ENCODE assay signal across 1 cellular context in the genomic region with DNA sequence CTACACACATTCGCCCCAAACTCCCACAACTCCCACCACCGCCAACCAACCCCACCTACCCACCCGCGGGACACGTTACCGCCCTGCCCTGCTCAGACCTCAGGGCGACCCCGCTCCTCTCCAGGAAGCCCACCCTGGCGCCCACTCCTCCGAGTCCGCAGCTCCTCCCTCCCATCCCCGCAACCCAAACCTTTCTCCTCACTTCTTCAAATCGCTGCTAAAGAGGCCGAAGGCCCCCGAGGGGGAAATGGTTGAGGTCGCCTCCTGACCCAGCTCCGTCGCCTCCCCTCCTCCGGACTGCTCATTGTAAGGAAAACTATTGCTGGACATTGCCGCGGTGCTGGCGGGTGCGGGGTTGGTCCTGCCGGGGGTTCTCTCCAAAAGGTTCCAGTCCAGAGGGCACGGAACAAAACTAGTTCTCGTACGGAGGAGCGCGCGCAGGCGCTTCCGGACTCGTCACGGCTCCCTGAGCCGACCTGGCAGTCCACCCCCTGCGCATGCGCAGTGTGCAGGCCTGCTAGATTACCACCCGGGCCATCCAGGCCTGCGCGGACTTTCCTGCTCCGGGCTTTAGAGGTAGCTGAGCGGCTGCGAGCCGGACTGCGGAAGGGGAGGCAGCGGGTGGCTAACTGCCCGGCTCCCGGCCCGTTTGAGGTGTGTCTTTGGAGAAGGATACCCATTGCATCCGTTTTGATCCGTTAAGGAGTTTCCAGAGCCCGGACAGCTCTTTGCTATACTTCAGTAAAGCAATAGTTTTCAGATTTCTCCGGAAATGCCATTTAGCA.
TF ChIP-seq lines count a peak whose summit lies in the region.

A gene with protein sequence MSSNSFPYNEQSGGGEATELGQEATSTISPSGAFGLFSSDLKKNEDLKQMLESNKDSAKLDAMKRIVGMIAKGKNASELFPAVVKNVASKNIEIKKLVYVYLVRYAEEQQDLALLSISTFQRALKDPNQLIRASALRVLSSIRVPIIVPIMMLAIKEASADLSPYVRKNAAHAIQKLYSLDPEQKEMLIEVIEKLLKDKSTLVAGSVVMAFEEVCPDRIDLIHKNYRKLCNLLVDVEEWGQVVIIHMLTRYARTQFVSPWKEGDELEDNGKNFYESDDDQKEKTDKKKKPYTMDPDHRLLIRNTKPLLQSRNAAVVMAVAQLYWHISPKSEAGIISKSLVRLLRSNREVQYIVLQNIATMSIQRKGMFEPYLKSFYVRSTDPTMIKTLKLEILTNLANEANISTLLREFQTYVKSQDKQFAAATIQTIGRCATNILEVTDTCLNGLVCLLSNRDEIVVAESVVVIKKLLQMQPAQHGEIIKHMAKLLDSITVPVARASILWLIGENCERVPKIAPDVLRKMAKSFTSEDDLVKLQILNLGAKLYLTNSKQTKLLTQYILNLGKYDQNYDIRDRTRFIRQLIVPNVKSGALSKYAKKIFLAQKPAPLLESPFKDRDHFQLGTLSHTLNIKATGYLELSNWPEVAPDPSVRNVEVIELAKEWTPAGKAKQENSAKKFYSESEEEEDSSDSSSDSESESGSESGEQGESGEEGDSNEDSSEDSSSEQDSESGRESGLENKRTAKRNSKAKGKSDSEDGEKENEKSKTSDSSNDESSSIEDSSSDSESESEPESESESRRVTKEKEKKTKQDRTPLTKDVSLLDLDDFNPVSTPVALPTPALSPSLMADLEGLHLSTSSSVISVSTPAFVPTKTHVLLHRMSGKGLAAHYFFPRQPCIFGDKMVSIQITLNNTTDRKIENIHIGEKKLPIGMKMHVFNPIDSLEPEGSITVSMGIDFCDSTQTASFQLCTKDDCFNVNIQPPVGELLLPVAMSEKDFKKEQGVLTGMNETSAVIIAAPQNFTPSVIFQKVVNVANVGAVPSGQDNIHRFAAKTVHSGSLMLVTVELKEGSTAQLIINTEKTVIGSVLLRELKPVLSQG (minus strand): TSS at position 449 of the 785 bp plus-strand sequence. CDS start 119 bp downstream, at position 330.

TF ChIP-seq in HepG2, 621 proteins besides CTCF, POLR2A, EP300 and RAD21 (continued from another document and continues in another):
- TF ChIP-seq, protein P1, sequence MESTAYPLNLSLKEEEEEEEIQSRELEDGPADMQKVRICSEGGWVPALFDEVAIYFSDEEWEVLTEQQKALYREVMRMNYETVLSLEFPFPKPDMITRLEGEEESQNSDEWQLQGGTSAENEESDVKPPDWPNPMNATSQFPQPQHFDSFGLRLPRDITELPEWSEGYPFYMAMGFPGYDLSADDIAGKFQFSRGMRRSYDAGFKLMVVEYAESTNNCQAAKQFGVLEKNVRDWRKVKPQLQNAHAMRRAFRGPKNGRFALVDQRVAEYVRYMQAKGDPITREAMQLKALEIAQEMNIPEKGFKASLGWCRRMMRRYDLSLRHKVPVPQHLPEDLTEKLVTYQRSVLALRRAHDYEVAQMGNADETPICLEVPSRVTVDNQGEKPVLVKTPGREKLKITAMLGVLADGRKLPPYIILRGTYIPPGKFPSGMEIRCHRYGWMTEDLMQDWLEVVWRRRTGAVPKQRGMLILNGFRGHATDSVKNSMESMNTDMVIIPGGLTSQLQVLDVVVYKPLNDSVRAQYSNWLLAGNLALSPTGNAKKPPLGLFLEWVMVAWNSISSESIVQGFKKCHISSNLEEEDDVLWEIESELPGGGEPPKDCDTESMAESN (CRISPR knock-in tag; conservative IDR thresholded peaks at IDR 0.05) = peak; percentile 44; the same call in 1 of the 2 replicates
- TF ChIP-seq HNRNPUL1 (IDR thresholded peaks at IDR 0.05; ENCODE audit: low read depth, low read length) = no peak
- TF ChIP-seq CCDC6 (CRISPR knock-in tag; IDR thresholded peaks at IDR 0.05) = peak; percentile 65; the same call in 1 of the 2 replicates
- TF ChIP-seq THAP11 (CRISPR knock-in tag; IDR thresholded peaks at IDR 0.05) = peak; percentile 85
- TF ChIP-seq ZNF782 (CRISPR knock-in tag; IDR thresholded peaks at IDR 0.05; ENCODE audit: borderline replicate concordance) = no peak
- TF ChIP-seq ZBTB1 (CRISPR knock-in tag; IDR thresholded peaks at IDR 0.05; ENCODE audit: borderline replicate concordance) = no peak
- TF ChIP-seq ZNF781 (CRISPR knock-in tag; IDR thresholded peaks at IDR 0.05; ENCODE audit: borderline replicate concordance, not compliant biosample characterization) = peak; percentile 40
- peak; percentile 80 for TF ChIP-seq ZFX (CRISPR knock-in tag; IDR thresholded peaks at IDR 0.05; ENCODE audit: low read depth)
- TF ChIP-seq, protein P2, sequence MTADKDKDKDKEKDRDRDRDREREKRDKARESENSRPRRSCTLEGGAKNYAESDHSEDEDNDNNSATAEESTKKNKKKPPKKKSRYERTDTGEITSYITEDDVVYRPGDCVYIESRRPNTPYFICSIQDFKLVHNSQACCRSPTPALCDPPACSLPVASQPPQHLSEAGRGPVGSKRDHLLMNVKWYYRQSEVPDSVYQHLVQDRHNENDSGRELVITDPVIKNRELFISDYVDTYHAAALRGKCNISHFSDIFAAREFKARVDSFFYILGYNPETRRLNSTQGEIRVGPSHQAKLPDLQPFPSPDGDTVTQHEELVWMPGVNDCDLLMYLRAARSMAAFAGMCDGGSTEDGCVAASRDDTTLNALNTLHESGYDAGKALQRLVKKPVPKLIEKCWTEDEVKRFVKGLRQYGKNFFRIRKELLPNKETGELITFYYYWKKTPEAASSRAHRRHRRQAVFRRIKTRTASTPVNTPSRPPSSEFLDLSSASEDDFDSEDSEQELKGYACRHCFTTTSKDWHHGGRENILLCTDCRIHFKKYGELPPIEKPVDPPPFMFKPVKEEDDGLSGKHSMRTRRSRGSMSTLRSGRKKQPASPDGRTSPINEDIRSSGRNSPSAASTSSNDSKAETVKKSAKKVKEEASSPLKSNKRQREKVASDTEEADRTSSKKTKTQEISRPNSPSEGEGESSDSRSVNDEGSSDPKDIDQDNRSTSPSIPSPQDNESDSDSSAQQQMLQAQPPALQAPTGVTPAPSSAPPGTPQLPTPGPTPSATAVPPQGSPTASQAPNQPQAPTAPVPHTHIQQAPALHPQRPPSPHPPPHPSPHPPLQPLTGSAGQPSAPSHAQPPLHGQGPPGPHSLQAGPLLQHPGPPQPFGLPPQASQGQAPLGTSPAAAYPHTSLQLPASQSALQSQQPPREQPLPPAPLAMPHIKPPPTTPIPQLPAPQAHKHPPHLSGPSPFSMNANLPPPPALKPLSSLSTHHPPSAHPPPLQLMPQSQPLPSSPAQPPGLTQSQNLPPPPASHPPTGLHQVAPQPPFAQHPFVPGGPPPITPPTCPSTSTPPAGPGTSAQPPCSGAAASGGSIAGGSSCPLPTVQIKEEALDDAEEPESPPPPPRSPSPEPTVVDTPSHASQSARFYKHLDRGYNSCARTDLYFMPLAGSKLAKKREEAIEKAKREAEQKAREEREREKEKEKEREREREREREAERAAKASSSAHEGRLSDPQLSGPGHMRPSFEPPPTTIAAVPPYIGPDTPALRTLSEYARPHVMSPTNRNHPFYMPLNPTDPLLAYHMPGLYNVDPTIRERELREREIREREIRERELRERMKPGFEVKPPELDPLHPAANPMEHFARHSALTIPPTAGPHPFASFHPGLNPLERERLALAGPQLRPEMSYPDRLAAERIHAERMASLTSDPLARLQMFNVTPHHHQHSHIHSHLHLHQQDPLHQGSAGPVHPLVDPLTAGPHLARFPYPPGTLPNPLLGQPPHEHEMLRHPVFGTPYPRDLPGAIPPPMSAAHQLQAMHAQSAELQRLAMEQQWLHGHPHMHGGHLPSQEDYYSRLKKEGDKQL (CRISPR knock-in tag; IDR thresholded peaks at IDR 0.05; ENCODE audit: low read depth) = peak; percentile 66; the same call in 1 of the 2 replicates
- TF ChIP-seq MED1 (CRISPR knock-in tag; IDR thresholded peaks at IDR 0.05) = peak; percentile 70; the same call in 1 of the 2 replicates
- TF ChIP-seq ZNF891 (CRISPR knock-in tag; IDR thresholded peaks at IDR 0.05) = no peak; the same call in 1 of the 2 replicates
- TF ChIP-seq, protein P3, sequence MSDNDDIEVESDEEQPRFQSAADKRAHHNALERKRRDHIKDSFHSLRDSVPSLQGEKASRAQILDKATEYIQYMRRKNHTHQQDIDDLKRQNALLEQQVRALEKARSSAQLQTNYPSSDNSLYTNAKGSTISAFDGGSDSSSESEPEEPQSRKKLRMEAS (IDR thresholded peaks at IDR 0.05) = no peak; the same call in none of the 2 replicates
- TF ChIP-seq CHD2 (IDR thresholded peaks at IDR 0.05; ENCODE audit: low read depth, low read length) = no peak
- TF ChIP-seq RARA (CRISPR knock-in tag; IDR thresholded peaks at IDR 0.05) = no peak; the same call in 1 of the 2 replicates
- no peak for TF ChIP-seq ZNF672 (CRISPR knock-in tag; IDR thresholded peaks at IDR 0.05)
- TF ChIP-seq, protein P4, sequence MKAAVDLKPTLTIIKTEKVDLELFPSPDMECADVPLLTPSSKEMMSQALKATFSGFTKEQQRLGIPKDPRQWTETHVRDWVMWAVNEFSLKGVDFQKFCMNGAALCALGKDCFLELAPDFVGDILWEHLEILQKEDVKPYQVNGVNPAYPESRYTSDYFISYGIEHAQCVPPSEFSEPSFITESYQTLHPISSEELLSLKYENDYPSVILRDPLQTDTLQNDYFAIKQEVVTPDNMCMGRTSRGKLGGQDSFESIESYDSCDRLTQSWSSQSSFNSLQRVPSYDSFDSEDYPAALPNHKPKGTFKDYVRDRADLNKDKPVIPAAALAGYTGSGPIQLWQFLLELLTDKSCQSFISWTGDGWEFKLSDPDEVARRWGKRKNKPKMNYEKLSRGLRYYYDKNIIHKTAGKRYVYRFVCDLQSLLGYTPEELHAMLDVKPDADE (CRISPR knock-in tag; IDR thresholded peaks at IDR 0.05) = no peak
- TF ChIP-seq, protein P5, sequence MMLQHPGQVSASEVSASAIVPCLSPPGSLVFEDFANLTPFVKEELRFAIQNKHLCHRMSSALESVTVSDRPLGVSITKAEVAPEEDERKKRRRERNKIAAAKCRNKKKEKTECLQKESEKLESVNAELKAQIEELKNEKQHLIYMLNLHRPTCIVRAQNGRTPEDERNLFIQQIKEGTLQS (CRISPR knock-in tag; IDR thresholded peaks at IDR 0.05) = no peak
- TF ChIP-seq, protein P6, sequence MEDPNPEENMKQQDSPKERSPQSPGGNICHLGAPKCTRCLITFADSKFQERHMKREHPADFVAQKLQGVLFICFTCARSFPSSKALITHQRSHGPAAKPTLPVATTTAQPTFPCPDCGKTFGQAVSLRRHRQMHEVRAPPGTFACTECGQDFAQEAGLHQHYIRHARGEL (CRISPR knock-in tag; IDR thresholded peaks at IDR 0.05) = no peak
- TF ChIP-seq ZNF773 (CRISPR knock-in tag; IDR thresholded peaks at IDR 0.05; ENCODE audit: borderline replicate concordance) = no peak
- TF ChIP-seq CBFB (CRISPR knock-in tag; IDR thresholded peaks at IDR 0.05) = 0 out of 2 replicates have a peak, but pooled peaks have one; percentile 18
- no peak for TF ChIP-seq PTBP1 (IDR thresholded peaks at IDR 0.05; ENCODE audit: low read depth, low read length, poor library complexity, severe bottlenecking)
- 0 out of 2 replicates have a peak, but pooled peaks have one; percentile 17 for TF ChIP-seq HMG20B (CRISPR knock-in tag; conservative IDR thresholded peaks at IDR 0.05)
- TF ChIP-seq ZC3H13 (CRISPR knock-in tag; IDR thresholded peaks at IDR 0.05) = 0 out of 2 replicates have a peak, but pooled peaks have one; percentile 62
- TF ChIP-seq, protein P7, sequence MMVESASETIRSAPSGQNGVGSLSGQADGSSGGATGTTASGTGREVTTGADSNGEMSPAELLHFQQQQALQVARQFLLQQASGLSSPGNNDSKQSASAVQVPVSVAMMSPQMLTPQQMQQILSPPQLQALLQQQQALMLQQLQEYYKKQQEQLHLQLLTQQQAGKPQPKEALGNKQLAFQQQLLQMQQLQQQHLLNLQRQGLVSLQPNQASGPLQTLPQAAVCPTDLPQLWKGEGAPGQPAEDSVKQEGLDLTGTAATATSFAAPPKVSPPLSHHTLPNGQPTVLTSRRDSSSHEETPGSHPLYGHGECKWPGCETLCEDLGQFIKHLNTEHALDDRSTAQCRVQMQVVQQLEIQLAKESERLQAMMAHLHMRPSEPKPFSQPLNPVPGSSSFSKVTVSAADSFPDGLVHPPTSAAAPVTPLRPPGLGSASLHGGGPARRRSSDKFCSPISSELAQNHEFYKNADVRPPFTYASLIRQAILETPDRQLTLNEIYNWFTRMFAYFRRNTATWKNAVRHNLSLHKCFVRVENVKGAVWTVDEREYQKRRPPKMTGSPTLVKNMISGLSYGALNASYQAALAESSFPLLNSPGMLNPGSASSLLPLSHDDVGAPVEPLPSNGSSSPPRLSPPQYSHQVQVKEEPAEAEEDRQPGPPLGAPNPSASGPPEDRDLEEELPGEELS (CRISPR knock-in tag; IDR thresholded peaks at IDR 0.05) = no peak; the same call in 1 of the 2 replicates
- no peak for TF ChIP-seq CCAR2 (optimal IDR thresholded peaks at IDR 0.05; ENCODE audit: low read depth, low read length)
- TF ChIP-seq, protein P8, sequence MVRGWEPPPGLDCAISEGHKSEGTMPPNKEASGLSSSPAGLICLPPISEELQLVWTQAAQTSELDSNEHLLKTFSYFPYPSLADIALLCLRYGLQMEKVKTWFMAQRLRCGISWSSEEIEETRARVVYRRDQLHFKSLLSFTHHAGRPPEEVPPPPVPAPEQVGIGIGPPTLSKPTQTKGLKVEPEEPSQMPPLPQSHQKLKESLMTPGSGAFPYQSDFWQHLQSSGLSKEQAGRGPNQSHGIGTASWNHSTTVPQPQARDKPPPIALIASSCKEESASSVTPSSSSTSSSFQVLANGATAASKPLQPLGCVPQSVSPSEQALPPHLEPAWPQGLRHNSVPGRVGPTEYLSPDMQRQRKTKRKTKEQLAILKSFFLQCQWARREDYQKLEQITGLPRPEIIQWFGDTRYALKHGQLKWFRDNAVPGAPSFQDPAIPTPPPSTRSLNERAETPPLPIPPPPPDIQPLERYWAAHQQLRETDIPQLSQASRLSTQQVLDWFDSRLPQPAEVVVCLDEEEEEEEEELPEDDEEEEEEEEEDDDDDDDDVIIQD (CRISPR knock-in tag; IDR thresholded peaks at IDR 0.05; ENCODE audit: low read depth) = peak; percentile 76; the same call in 1 of the 2 replicates
- TF ChIP-seq, protein P9, sequence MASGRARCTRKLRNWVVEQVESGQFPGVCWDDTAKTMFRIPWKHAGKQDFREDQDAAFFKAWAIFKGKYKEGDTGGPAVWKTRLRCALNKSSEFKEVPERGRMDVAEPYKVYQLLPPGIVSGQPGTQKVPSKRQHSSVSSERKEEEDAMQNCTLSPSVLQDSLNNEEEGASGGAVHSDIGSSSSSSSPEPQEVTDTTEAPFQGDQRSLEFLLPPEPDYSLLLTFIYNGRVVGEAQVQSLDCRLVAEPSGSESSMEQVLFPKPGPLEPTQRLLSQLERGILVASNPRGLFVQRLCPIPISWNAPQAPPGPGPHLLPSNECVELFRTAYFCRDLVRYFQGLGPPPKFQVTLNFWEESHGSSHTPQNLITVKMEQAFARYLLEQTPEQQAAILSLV (CRISPR knock-in tag; IDR thresholded peaks at IDR 0.05; ENCODE audit: borderline replicate concordance) = peak; percentile 76; the same call in 1 of the 2 replicates
- no peak for TF ChIP-seq BHLHE40 (IDR thresholded peaks at IDR 0.05; ENCODE audit: low read length)
- TF ChIP-seq, protein P10, sequence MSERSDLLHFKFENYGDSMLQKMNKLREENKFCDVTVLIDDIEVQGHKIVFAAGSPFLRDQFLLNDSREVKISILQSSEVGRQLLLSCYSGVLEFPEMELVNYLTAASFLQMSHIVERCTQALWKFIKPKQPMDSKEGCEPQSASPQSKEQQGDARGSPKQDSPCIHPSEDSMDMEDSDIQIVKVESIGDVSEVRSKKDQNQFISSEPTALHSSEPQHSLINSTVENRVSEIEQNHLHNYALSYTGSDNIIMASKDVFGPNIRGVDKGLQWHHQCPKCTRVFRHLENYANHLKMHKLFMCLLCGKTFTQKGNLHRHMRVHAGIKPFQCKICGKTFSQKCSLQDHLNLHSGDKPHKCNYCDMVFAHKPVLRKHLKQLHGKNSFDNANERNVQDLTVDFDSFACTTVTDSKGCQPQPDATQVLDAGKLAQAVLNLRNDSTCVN (CRISPR knock-in tag; IDR thresholded peaks at IDR 0.05; ENCODE audit: borderline replicate concordance) = peak; percentile 79; the same call in 1 of the 2 replicates
- no peak for TF ChIP-seq ATM (IDR thresholded peaks at IDR 0.05; ENCODE audit: borderline replicate concordance)
- TF ChIP-seq ZNF530 (CRISPR knock-in tag; IDR thresholded peaks at IDR 0.05; ENCODE audit: low read depth) = no peak
- no peak for TF ChIP-seq SSRP1 (CRISPR knock-in tag; IDR thresholded peaks at IDR 0.05)
